ENCODE assay signal across 1 cellular context in the genomic region with DNA sequence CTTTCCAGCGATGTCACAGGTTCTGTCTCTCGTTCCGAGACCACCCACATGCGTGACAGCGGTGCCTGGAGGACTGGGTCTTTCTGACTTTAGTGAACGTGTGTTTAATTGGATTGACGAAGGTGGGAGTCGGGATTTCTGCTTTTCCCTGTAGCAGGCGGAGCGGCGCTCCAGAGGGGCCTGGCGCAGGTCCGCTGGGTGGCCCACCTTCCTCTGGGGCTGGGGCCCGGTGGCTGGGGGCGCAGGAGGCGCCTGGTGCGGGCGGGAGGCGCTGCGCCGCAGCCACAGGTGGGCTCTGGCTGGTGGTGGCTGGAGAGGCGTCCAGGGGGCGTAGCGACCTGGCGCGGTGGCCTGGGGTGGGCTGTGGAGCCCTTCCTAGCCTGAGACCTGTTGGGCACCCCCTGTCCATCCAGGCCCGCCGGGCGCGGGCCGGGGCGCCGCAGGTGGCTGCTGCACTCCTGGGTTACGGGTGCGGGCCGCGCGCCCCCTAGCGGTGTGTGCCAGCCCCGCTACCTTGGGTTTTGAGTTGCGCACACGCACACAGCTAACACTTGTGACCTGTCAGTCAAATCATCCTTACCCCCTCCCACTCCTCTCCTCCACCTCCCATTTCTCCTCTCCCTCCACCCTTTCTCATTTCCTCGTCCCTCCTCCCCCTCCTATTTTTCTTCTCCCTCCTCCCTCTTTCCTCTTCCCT.
TF ChIP-seq lines count a peak whose summit lies in the region.

No MANE protein-coding gene starts in this region.

TF ChIP-seq in K562, 482 proteins besides CTCF, POLR2A, EP300 and RAD21 (continued from another document):
- TF ChIP-seq ZBTB33 (CRISPR knock-in tag; IDR thresholded peaks at IDR 0.05) (peak; percentile 81), ZNF184 (CRISPR knock-in tag; IDR thresholded peaks at IDR 0.05) (no peak), ZNF280A (IDR thresholded peaks at IDR 0.05; ENCODE audit: low read depth, partially characterized antibody) (peak; percentile 77), ZNF146 (CRISPR knock-in tag; IDR thresholded peaks at IDR 0.05; ENCODE audit: unreplicated experiment) (no peak), ASH1L (IDR thresholded peaks at IDR 0.05; ENCODE audit: borderline replicate concordance, low read depth, partially characterized antibody) (no peak), CBX3 (IDR thresholded peaks at IDR 0.05; ENCODE audit: borderline replicate concordance in 1 of 2, low read length in 2 of 2) (peak in 1 of 2 experiments; percentile 82; a peak in 1 of 3 replicates), KDM5B (IDR thresholded peaks at IDR 0.05; ENCODE audit: insufficient replicate concordance, low read depth, low read length) (no peak), TRIM24 (IDR thresholded peaks at IDR 0.05) (peak in 1 of 2 experiments; percentile 31; a peak in 1 of 4 replicates), ZNF263 (CRISPR knock-in tag; IDR thresholded peaks at IDR 0.05; ENCODE audit: borderline replicate concordance) (peak; percentile 92)
- TF ChIP-seq, protein P1, sequence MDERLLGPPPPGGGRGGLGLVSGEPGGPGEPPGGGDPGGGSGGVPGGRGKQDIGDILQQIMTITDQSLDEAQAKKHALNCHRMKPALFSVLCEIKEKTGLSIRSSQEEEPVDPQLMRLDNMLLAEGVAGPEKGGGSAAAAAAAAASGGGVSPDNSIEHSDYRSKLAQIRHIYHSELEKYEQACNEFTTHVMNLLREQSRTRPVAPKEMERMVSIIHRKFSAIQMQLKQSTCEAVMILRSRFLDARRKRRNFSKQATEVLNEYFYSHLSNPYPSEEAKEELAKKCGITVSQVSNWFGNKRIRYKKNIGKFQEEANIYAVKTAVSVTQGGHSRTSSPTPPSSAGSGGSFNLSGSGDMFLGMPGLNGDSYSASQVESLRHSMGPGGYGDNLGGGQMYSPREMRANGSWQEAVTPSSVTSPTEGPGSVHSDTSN (CRISPR knock-in tag; IDR thresholded peaks at IDR 0.05; ENCODE audit: low read depth): peak; percentile 46; the same call in 1 of the 2 replicates
- TF ChIP-seq, protein P1 (tag; conservative IDR thresholded peaks at IDR 0.05; ENCODE audit: low read depth): peak; percentile 24; the same call in 1 of the 2 replicates
TF ChIP-seq in K562: peak in this region for 10.
